ENCODE assay signal across 8 cellular contexts in genomic region chr1:159854101-159854692, GRCh38. TPM values are rescaled to one million over a fixed set of nuclear protein-coding genes. Genes with fewer than 3 reads are reported as not detected.
A peak's percentile ranks its signal among the peaks of the same experiment; 100 is the strongest.
DNase-seq lines count a peak whose midpoint lies in the region; ATAC-seq and TF ChIP-seq lines count a peak whose summit lies in the region.

No MANE protein-coding gene starts in this region.

- no peaks in the 10 kb centered on the region for H3K9me3 ChIP-seq in CD4-positive, alpha-beta memory T cell (ENCODE audit: control insufficient read depth in 1 of 2, low read length in 2 of 2)
- H3K9me3 ChIP-seq in SJSA1 (replicated peaks) (no peaks in the 10 kb centered on the region), skeletal muscle tissue (ENCODE audit: control insufficient read depth in 3 of 3, low read length in 3 of 3) (no peaks in the 10 kb centered on the region)

- H3K4me1 Mint-ChIP-seq in CD4-positive, alpha-beta memory T cell: peaks cover 9 to 25% (median 14%) of the 10 kb centered on the region in 4 donors

- H3K4me3 ChIP-seq in CD4-positive, alpha-beta memory T cell (ENCODE audit: low read length in 2 of 2): peak overlapping the region; percentile 9 to 53
- H3K4me3 ChIP-seq in SJSA1: peak overlapping the region; percentile 53
- peak overlapping the region; percentile 71 to 86 (median 79) for H3K4me3 ChIP-seq in skeletal muscle tissue (ENCODE audit: low read length in 3 of 3)

- POLR2A ChIA-PET in CD4-positive, alpha-beta memory T cell (lab: Charles Lee; ENCODE audit: partially characterized antibody): interaction anchor here (0.9 to 5.6 kb wide), 7 partner anchors 14 to 74 kb away, joined by 3 to 40 read pairs (median 4); partner anchors contain the start of genes DUSP23, SLAMF8 and TAGLN2
- POLR2A ChIA-PET in HEK293T (lab: Yijun Ruan, JAX): no interaction called here

- ATAC-seq in HG03469 (IDR thresholded peaks at IDR 0.05; ENCODE audit: unreplicated experiment): no peak

- H3K27me3 Mint-ChIP-seq in CD4-positive, alpha-beta memory T cell: no peaks in the 10 kb centered on the region

- H3K4me1 ChIP-seq in CD4-positive, alpha-beta memory T cell (ENCODE audit: insufficient read depth, low read length): peaks cover 14% of the 10 kb centered on the region
- H3K4me1 ChIP-seq in SJSA1 (replicated peaks): peaks cover 31% of the 10 kb centered on the region
- H3K4me1 ChIP-seq in skeletal muscle tissue (ENCODE audit: control insufficient read depth in 3 of 3, insufficient read depth in 3 of 3, low read length in 3 of 3): peaks cover 0 to 4% (median 2%) of the 10 kb centered on the region in 3 donors

- peak overlapping the region; percentile 39 to 90 (median 76) for H3K27ac Mint-ChIP-seq in CD4-positive, alpha-beta memory T cell

- H3K4me3 Mint-ChIP-seq in CD4-positive, alpha-beta memory T cell: peak overlapping the region; percentile 72 to 92 (median 86)

- H3K9me3 Mint-ChIP-seq in CD4-positive, alpha-beta memory T cell: peaks cover 0 to 4% (median 0%) of the 10 kb centered on the region in 8 donors

- no peaks in the 10 kb centered on the region for H3K36me3 ChIP-seq in CD4-positive, alpha-beta memory T cell (ENCODE audit: insufficient read depth, low read length)
- H3K36me3 ChIP-seq in SJSA1: no peaks in the 10 kb centered on the region
- H3K36me3 ChIP-seq in skeletal muscle tissue (ENCODE audit: control insufficient read depth in 3 of 3, insufficient read depth in 3 of 3, low read length in 3 of 3): no peaks in the 10 kb centered on the region

- DNase-seq in CD4-positive, alpha-beta memory T cell: peak in 2 of 5 donors; percentile 5 to 7
- DNase-seq in HEK293T (ENCODE audit: extremely low spot score) (peak; percentile 42), SJSA1 (ENCODE audit: low read depth in 1 of 2, low spot score in 2 of 2) (peak; percentile 53 to 64), cerebellum (ENCODE audit: low spot score) (peak; percentile 52), iris pigment epithelial cell (ENCODE audit: low read depth) (peak; percentile 54)
- DNase-seq in central memory CD4-positive, alpha-beta T cell: no peak

- CTCF ChIA-PET in CD4-positive, alpha-beta memory T cell (lab: Charles Lee; ENCODE audit: partially characterized antibody): interaction anchor here (1.1 to 3.4 kb wide), 6 partner anchors 27 to 69 kb away, joined by 4 to 29 read pairs (median 5); partner anchors contain the start of gene SLAMF8
- CTCF ChIA-PET in HEK293T (lab: Yijun Ruan, JAX): interaction anchor here (0.6 to 0.8 kb wide), 2 partner anchors 11 to 519 kb away, joined by 3 read pairs; no protein-coding TSS in a partner anchor

- intact Hi-C loops in CD4-positive, alpha-beta memory T cell (cut with micrococcal nuclease): loop anchor here (1.0 to 5.0 kb wide), 3 partner anchors 38 to 74 kb away; partner anchors contain the start of gene DUSP23

- no peaks in the 10 kb centered on the region for H3K27me3 ChIP-seq in CD4-positive, alpha-beta memory T cell (ENCODE audit: insufficient read depth, low read length)
- H3K27me3 ChIP-seq in SJSA1 (replicated peaks): no peaks in the 10 kb centered on the region
- H3K27me3 ChIP-seq in skeletal muscle tissue (ENCODE audit: control insufficient read depth in 3 of 3, insufficient read depth in 3 of 3, low read length in 3 of 3): no peaks in the 10 kb centered on the region

- H3K9ac ChIP-seq in skeletal muscle tissue (ENCODE audit: low read depth in 1 of 3, low read length in 3 of 3): peak overlapping the region; percentile 69 to 91 (median 83)

- H3K36me3 Mint-ChIP-seq in CD4-positive, alpha-beta memory T cell: peaks cover 0 to 1% of the 10 kb centered on the region in 2 donors

- H3K27ac ChIP-seq in CD4-positive, alpha-beta memory T cell (ENCODE audit: low read depth, low read length): peak overlapping the region; percentile 38
- H3K27ac ChIP-seq in SJSA1 (peak overlapping the region; percentile 68), skeletal muscle tissue (ENCODE audit: low read depth, low read length) (peak overlapping the region; percentile 84)

TF ChIP-seq in HEK293T, 16 proteins besides CTCF, POLR2A, EP300 and RAD21:
- TF ChIP-seq SUZ12 (IDR thresholded peaks at IDR 0.05) (no peak), NFRKB (IDR thresholded peaks at IDR 0.05) (no peak)
TF ChIP-seq in HEK293T: peak in this region for 0.

RNA-seq across cellular contexts. Expression of gene VSIG8, which starts 8.3 kb away (rescaled TPM):
- not detected for total RNA-seq in CD4-positive, alpha-beta memory T cell
- polyA plus RNA-seq in CD4-positive, alpha-beta memory T cell: not detected
- not detected in 2 replicates for total RNA-seq in SJSA1 (2014; rRNA removed; shearing (Covaris generic))
- 0.18 TPM for total RNA-seq in cerebellum
- not detected for total RNA-seq in skeletal muscle tissue

RNA-seq across cellular contexts. Expression of gene SLAMF8, which starts 27.5 kb away (rescaled TPM):
- 1 to 10 TPM; 2.0 TPM for total RNA-seq in CD4-positive, alpha-beta memory T cell
- polyA plus RNA-seq in CD4-positive, alpha-beta memory T cell: not detected
- not detected in 2 replicates for total RNA-seq in SJSA1 (2014; rRNA removed; shearing (Covaris generic))
- total RNA-seq in cerebellum: not detected
- total RNA-seq in skeletal muscle tissue: 1.6 TPM

RNA-seq across cellular contexts. Expression of gene CFAP45, which starts 45.8 kb away (rescaled TPM):
- under 1 TPM in 1 of 2 experiments, not detected in 1; 0.67 TPM for total RNA-seq in CD4-positive, alpha-beta memory T cell
- polyA plus RNA-seq in CD4-positive, alpha-beta memory T cell: under 1 TPM; 0.15 to 0.52 TPM
- 0.61 TPM in 1 of 2 replicates, not detected in the other for total RNA-seq in SJSA1 (2014; rRNA removed; shearing (Covaris generic))
- total RNA-seq in cerebellum (1.1 TPM), skeletal muscle tissue (not detected)

RNA-seq across cellular contexts. Expression of gene FCRL6, which starts 52.0 kb away (rescaled TPM):
- under 1 TPM; 0.41 to 0.55 TPM for total RNA-seq in CD4-positive, alpha-beta memory T cell
- polyA plus RNA-seq in CD4-positive, alpha-beta memory T cell: under 1 TPM; 0.20 to 0.78 TPM
- total RNA-seq in SJSA1 (2014; rRNA removed; shearing (Covaris generic)): not detected in 2 replicates
- total RNA-seq in cerebellum: not detected
- total RNA-seq in skeletal muscle tissue: not detected
